ENCODE assay signal across 1 cellular context in the genomic region with DNA sequence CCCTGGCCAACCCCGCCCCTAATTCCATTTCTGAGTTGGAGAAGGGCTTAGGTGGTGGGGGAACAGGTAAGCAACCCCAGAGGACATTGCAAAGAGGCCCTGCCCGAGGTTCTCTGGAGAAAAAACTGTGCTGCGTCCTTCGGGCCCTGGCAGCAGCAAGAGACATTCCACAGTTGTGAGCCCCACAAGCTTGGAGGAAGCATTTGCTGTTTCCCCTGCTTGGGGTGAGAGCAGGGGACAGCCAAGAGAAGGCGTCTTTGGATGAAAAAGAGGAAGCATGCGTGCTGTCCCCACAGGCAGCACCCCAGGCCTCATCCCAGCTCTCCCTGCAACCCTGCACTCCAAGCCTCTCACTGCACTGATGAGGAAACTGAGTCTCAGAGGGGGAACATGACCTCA.
TF ChIP-seq lines count a peak whose summit lies in the region.

No MANE protein-coding gene starts in this region.

TF ChIP-seq in SK-N-SH, 30 proteins besides CTCF, POLR2A, EP300 and RAD21 (continued from another document):
- TF ChIP-seq, protein P1, sequence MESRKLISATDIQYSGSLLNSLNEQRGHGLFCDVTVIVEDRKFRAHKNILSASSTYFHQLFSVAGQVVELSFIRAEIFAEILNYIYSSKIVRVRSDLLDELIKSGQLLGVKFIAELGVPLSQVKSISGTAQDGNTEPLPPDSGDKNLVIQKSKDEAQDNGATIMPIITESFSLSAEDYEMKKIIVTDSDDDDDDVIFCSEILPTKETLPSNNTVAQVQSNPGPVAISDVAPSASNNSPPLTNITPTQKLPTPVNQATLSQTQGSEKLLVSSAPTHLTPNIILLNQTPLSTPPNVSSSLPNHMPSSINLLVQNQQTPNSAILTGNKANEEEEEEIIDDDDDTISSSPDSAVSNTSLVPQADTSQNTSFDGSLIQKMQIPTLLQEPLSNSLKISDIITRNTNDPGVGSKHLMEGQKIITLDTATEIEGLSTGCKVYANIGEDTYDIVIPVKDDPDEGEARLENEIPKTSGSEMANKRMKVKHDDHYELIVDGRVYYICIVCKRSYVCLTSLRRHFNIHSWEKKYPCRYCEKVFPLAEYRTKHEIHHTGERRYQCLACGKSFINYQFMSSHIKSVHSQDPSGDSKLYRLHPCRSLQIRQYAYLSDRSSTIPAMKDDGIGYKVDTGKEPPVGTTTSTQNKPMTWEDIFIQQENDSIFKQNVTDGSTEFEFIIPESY (IDR thresholded peaks at IDR 0.05; ENCODE audit: borderline replicate concordance, low read depth) = no peak
- TF ChIP-seq, protein P2, sequence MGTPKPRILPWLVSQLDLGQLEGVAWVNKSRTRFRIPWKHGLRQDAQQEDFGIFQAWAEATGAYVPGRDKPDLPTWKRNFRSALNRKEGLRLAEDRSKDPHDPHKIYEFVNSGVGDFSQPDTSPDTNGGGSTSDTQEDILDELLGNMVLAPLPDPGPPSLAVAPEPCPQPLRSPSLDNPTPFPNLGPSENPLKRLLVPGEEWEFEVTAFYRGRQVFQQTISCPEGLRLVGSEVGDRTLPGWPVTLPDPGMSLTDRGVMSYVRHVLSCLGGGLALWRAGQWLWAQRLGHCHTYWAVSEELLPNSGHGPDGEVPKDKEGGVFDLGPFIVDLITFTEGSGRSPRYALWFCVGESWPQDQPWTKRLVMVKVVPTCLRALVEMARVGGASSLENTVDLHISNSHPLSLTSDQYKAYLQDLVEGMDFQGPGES (IDR thresholded peaks at IDR 0.05; ENCODE audit: low read depth, low read length) = no peak
